1 cellular context compared by ENCODE assay signal in genomic region chr3:154398084-154398967, GRCh38.
TF ChIP-seq lines count a peak whose summit lies in the region.

No MANE protein-coding gene starts in this region.

TF ChIP-seq in GM12878, 131 proteins besides CTCF, POLR2A, EP300 and RAD21 (continued from another document):
- TF ChIP-seq REST (IDR thresholded peaks at IDR 0.05; ENCODE audit: low read depth, low read length) (no peak), NBN (IDR thresholded peaks at IDR 0.05) (no peak), POLR2AphosphoS2 (IDR thresholded peaks at IDR 0.05; ENCODE audit: low read depth, low read length) (no peak)
